12 cellular contexts compared by ENCODE assay signal in genomic region chr3:48966876-48967361, GRCh38. TPM values are rescaled to one million over a fixed set of nuclear protein-coding genes. Genes with fewer than 3 reads are reported as not detected.
DNase-seq lines count a peak whose midpoint lies in the region; ATAC-seq and TF ChIP-seq lines count a peak whose summit lies in the region.
"Had no signal": no experiment of that assay in that cellular context is flagged by ENCODE, and none has a peak within 500 bp of the region (broad histone marks: within the 10 kb centered on the region; RNA-seq: fewer than 3 reads in every experiment).

No MANE protein-coding gene starts in this region.

- no peaks in the 10 kb centered on the region for H3K27me3 Mint-ChIP-seq in CD8-positive, alpha-beta T cell (ENCODE audit: low read depth)
- H3K27me3 Mint-ChIP-seq in activated CD4-positive, alpha-beta memory T cell treated with anti-CD3 and anti-CD28 coated beads for 36 hours: no peaks in the 10 kb centered on the region
- peaks cover 3% of the 10 kb centered on the region for H3K27me3 Mint-ChIP-seq in nephron progenitor cell (ENCODE audit: low read depth, poor library complexity)
- H3K27me3 Mint-ChIP-seq in naive thymus-derived CD4-positive, alpha-beta T cell: no peaks in the 10 kb centered on the region
- H3K27me3 Mint-ChIP-seq: stimulated activated memory B cell treated with anti-CD40 and anti-IgM and Interleukin-4, amounts not matched to agents 10 μg/mL and 1 μg/mL and 100 μg/mL, for 72 hours had no signal

- H3K27ac ChIP-seq in CD8-positive, alpha-beta T cell (ENCODE audit: low read depth, low read length): no peak overlapping the region
- no peak overlapping the region for H3K27ac ChIP-seq in naive thymus-derived CD4-positive, alpha-beta T cell (ENCODE audit: low read depth, low read length)
- H3K27ac ChIP-seq: breast epithelium had no signal

- H3K4me3 Mint-ChIP-seq in CD8-positive, alpha-beta T cell: no peak overlapping the region
- H3K4me3 Mint-ChIP-seq in activated CD4-positive, alpha-beta memory T cell treated with anti-CD3 and anti-CD28 coated beads for 36 hours: no peak overlapping the region
- H3K4me3 Mint-ChIP-seq in nephron progenitor cell: no peak overlapping the region
- peak overlapping the region in 2 of 10 donors; percentile 3 to 62 for H3K4me3 Mint-ChIP-seq in naive thymus-derived CD4-positive, alpha-beta T cell
- H3K4me3 Mint-ChIP-seq: stimulated activated memory B cell treated with anti-CD40 and anti-IgM and Interleukin-4, amounts not matched to agents 10 μg/mL and 1 μg/mL and 100 μg/mL, for 72 hours had no signal

- peaks cover 42% of the 10 kb centered on the region for H3K36me3 ChIP-seq in CD8-positive, alpha-beta T cell (ENCODE audit: insufficient read depth, low read length)
- peaks cover 6 to 89% (median 29%) of the 10 kb centered on the region in 3 experiments for H3K36me3 ChIP-seq in naive thymus-derived CD4-positive, alpha-beta T cell (ENCODE audit: control insufficient read depth in 2 of 3, insufficient read depth in 3 of 3, low read length in 3 of 3)
- H3K36me3 ChIP-seq: breast epithelium had no signal

- POLR2A ChIA-PET in CD8-positive, alpha-beta T cell (lab: Charles Lee): interaction anchor here (1.1 kb wide), 1 partner anchor 21 kb away, joined by 5 read pairs; no protein-coding TSS in a partner anchor
- POLR2A ChIA-PET in activated CD4-positive, alpha-beta memory T cell treated with anti-CD3 and anti-CD28 coated beads for 36 hours (lab: Charles Lee): interaction anchor here (0.6 kb wide), 1 partner anchor 40 kb away, joined by 4 read pairs; the partner anchor contains the start of gene WDR6
- POLR2A ChIA-PET in naive thymus-derived CD4-positive, alpha-beta T cell (lab: Charles Lee): no interaction called here

- no peak overlapping the region for H3K4me3 ChIP-seq in CD8-positive, alpha-beta T cell (ENCODE audit: low read depth, low read length)
- H3K4me3 ChIP-seq in naive thymus-derived CD4-positive, alpha-beta T cell (ENCODE audit: low read length): no peak overlapping the region
- H3K4me3 ChIP-seq: breast epithelium had no signal

- peaks cover 83% of the 10 kb centered on the region for H3K36me3 Mint-ChIP-seq in CD8-positive, alpha-beta T cell
- H3K36me3 Mint-ChIP-seq in activated CD4-positive, alpha-beta memory T cell treated with anti-CD3 and anti-CD28 coated beads for 36 hours: peaks cover 58% of the 10 kb centered on the region
- H3K36me3 Mint-ChIP-seq in nephron progenitor cell (ENCODE audit: low read depth): peaks cover 80% of the 10 kb centered on the region
- H3K36me3 Mint-ChIP-seq in naive thymus-derived CD4-positive, alpha-beta T cell: peaks cover 0 to 43% (median 26%) of the 10 kb centered on the region in 5 donors

- no peaks in the 10 kb centered on the region for H3K9me3 Mint-ChIP-seq in CD8-positive, alpha-beta T cell
- H3K9me3 Mint-ChIP-seq in activated CD4-positive, alpha-beta memory T cell treated with anti-CD3 and anti-CD28 coated beads for 36 hours: no peaks in the 10 kb centered on the region
- H3K9me3 Mint-ChIP-seq in nephron progenitor cell: no peaks in the 10 kb centered on the region
- H3K9me3 Mint-ChIP-seq in naive thymus-derived CD4-positive, alpha-beta T cell: no peaks in the 10 kb centered on the region
- H3K9me3 Mint-ChIP-seq: stimulated activated memory B cell treated with anti-CD40 and anti-IgM and Interleukin-4, amounts not matched to agents 10 μg/mL and 1 μg/mL and 100 μg/mL, for 72 hours had no signal

- no peaks in the 10 kb centered on the region for H3K4me1 ChIP-seq in CD8-positive, alpha-beta T cell (ENCODE audit: insufficient read depth, low read length)
- no peaks in the 10 kb centered on the region for H3K4me1 ChIP-seq in naive thymus-derived CD4-positive, alpha-beta T cell (ENCODE audit: control insufficient read depth in 2 of 2, insufficient read depth in 2 of 2, low read length in 2 of 2)
- H3K4me1 ChIP-seq: breast epithelium had no signal

- ATAC-seq in CD8-positive, alpha-beta T cell: no peak
- ATAC-seq in naive thymus-derived CD4-positive, alpha-beta T cell: no peak
- ATAC-seq in left lobe of liver: no peak
- ATAC-seq: activated CD4-positive, CD25-positive, alpha-beta regulatory T cell treated with anti-CD3 and anti-CD28 coated beads, Interleukin-2, amount 50 U/mL, for 24 hours; stimulated activated memory B cell treated with anti-CD40 and anti-IgM and Interleukin-4, amounts not matched to agents 10 μg/mL and 1 μg/mL and 100 μg/mL, for 72 hours had no signal

- no peaks in the 10 kb centered on the region for H3K27me3 ChIP-seq in CD8-positive, alpha-beta T cell (ENCODE audit: insufficient read depth, low read length)
- H3K27me3 ChIP-seq in naive thymus-derived CD4-positive, alpha-beta T cell (ENCODE audit: control insufficient read depth in 2 of 2, insufficient read depth in 2 of 2, low read length in 2 of 2): no peaks in the 10 kb centered on the region
- H3K27me3 ChIP-seq: breast epithelium had no signal

- peaks cover 2% of the 10 kb centered on the region for H3K4me1 Mint-ChIP-seq in CD8-positive, alpha-beta T cell (ENCODE audit: low read depth)
- peaks cover 20% of the 10 kb centered on the region for H3K4me1 Mint-ChIP-seq in activated CD4-positive, alpha-beta memory T cell treated with anti-CD3 and anti-CD28 coated beads for 36 hours (ENCODE audit: low read depth)
- H3K4me1 Mint-ChIP-seq in nephron progenitor cell: no peaks in the 10 kb centered on the region
- peaks cover 0 to 9% (median 4%) of the 10 kb centered on the region in 7 donors for H3K4me1 Mint-ChIP-seq in naive thymus-derived CD4-positive, alpha-beta T cell
- H3K4me1 Mint-ChIP-seq: stimulated activated memory B cell treated with anti-CD40 and anti-IgM and Interleukin-4, amounts not matched to agents 10 μg/mL and 1 μg/mL and 100 μg/mL, for 72 hours had no signal

- peak overlapping the region; percentile 70 for H3K27ac Mint-ChIP-seq in CD8-positive, alpha-beta T cell
- H3K27ac Mint-ChIP-seq in activated CD4-positive, alpha-beta memory T cell treated with anti-CD3 and anti-CD28 coated beads for 36 hours: peak overlapping the region; percentile 82
- peak overlapping the region; percentile 89 for H3K27ac Mint-ChIP-seq in nephron progenitor cell
- H3K27ac Mint-ChIP-seq in naive thymus-derived CD4-positive, alpha-beta T cell: peak overlapping the region in 2 of 9 donors; percentile 20 to 33
- H3K27ac Mint-ChIP-seq: stimulated activated memory B cell treated with anti-CD40 and anti-IgM and Interleukin-4, amounts not matched to agents 10 μg/mL and 1 μg/mL and 100 μg/mL, for 72 hours had no signal

- no peak for TF ChIP-seq CTCF in CD8-positive, alpha-beta T cell (IDR thresholded peaks at IDR 0.05)
- no peak for TF ChIP-seq CTCF in nephron progenitor cell (IDR thresholded peaks at IDR 0.05)

- no peaks in the 10 kb centered on the region for H3K9me3 ChIP-seq in CD8-positive, alpha-beta T cell (ENCODE audit: low read length)
- H3K9me3 ChIP-seq in naive thymus-derived CD4-positive, alpha-beta T cell (ENCODE audit: control insufficient read depth in 2 of 3, low read length in 3 of 3): no peaks in the 10 kb centered on the region
- H3K9me3 ChIP-seq: breast epithelium had no signal

- intact Hi-C loops in CD8-positive, alpha-beta T cell (cut with DNase I, micrococcal nuclease): no loop called here
- intact Hi-C loops in activated CD4-positive, alpha-beta memory T cell treated with anti-CD3 and anti-CD28 coated beads for 36 hours (cut with micrococcal nuclease): loop anchor here (5.0 kb wide), 1 partner anchor 40 kb away; no protein-coding TSS in a partner anchor
- intact Hi-C loops in naive thymus-derived CD4-positive, alpha-beta T cell (cut with micrococcal nuclease): loop anchor here in 1 of 2 donors (5.0 kb wide), 1 partner anchor 35 kb away; no protein-coding TSS in a partner anchor

- CTCF ChIA-PET in CD8-positive, alpha-beta T cell (lab: Charles Lee): interaction anchor here (1.2 to 1.5 kb wide), 2 partner anchors 8 to 21 kb away, joined by 3 to 4 read pairs; no protein-coding TSS in a partner anchor
- CTCF ChIA-PET in activated CD4-positive, alpha-beta memory T cell treated with anti-CD3 and anti-CD28 coated beads for 36 hours (lab: Charles Lee): interaction anchor here (1.2 to 1.7 kb wide), 2 partner anchors 15 to 21 kb away, joined by 3 to 6 read pairs; no protein-coding TSS in a partner anchor
- CTCF ChIA-PET in naive thymus-derived CD4-positive, alpha-beta T cell (lab: Charles Lee): no interaction called here

- no peak for DNase-seq in CD8-positive, alpha-beta T cell
- peak; percentile 83 for DNase-seq in activated CD4-positive, alpha-beta memory T cell treated with anti-CD3 and anti-CD28 coated beads for 36 hours
- DNase-seq in nephron progenitor cell: no peak
- DNase-seq in naive thymus-derived CD4-positive, alpha-beta T cell: no peak
- no peak for DNase-seq in left lobe of liver (ENCODE audit: low spot score)
- no peak for DNase-seq in GM03348 (ENCODE audit: low spot score)
- DNase-seq: KG1, retina, SHP77 had no signal

RNA-seq across cellular contexts. Expression of gene P4HTM, which starts 23.1 kb away (rescaled TPM):
- total RNA-seq in CD8-positive, alpha-beta T cell: 10 to 100 TPM; 41.5 to 41.8 TPM
- total RNA-seq in activated CD4-positive, alpha-beta memory T cell treated with anti-CD3 and anti-CD28 coated beads for 36 hours: 10 to 100 TPM; 32.7 to 32.8 TPM
- 10 to 100 TPM; 37.9 to 74.7 (median 53.1) TPM for total RNA-seq in naive thymus-derived CD4-positive, alpha-beta T cell
- 10 to 100 TPM; 19.7 to 28.0 TPM for polyA plus RNA-seq in naive thymus-derived CD4-positive, alpha-beta T cell
- total RNA-seq in left lobe of liver: 13.7 TPM

RNA-seq across cellular contexts. Expression of gene WDR6, which starts 40.3 kb away (rescaled TPM):
- total RNA-seq in CD8-positive, alpha-beta T cell: 100 to 1,000 TPM; 112 to 130 TPM
- total RNA-seq in activated CD4-positive, alpha-beta memory T cell treated with anti-CD3 and anti-CD28 coated beads for 36 hours: 100 to 1,000 TPM; 139 to 144 TPM
- total RNA-seq in naive thymus-derived CD4-positive, alpha-beta T cell: 100 to 1,000 TPM; 170 to 335 (median 204) TPM
- polyA plus RNA-seq in naive thymus-derived CD4-positive, alpha-beta T cell: 100 to 1,000 TPM; 147 to 152 TPM
- total RNA-seq in left lobe of liver: 79.5 TPM

RNA-seq across cellular contexts. Expression of gene ARIH2, which starts 48.3 kb away (rescaled TPM):
- total RNA-seq in CD8-positive, alpha-beta T cell: 100 to 1,000 TPM; 225 to 242 TPM
- total RNA-seq in activated CD4-positive, alpha-beta memory T cell treated with anti-CD3 and anti-CD28 coated beads for 36 hours: 100 to 1,000 TPM; 109 to 130 TPM
- total RNA-seq in naive thymus-derived CD4-positive, alpha-beta T cell: 100 to 1,000 TPM; 103 to 189 (median 150) TPM
- 100 to 1,000 TPM; 111 to 114 TPM for polyA plus RNA-seq in naive thymus-derived CD4-positive, alpha-beta T cell
- 41.0 TPM for total RNA-seq in left lobe of liver

RNA-seq across cellular contexts. Expression of gene DALRD3, which starts 51.5 kb away (rescaled TPM):
- 10 to 100 TPM; 12.0 to 13.2 TPM for total RNA-seq in CD8-positive, alpha-beta T cell
- total RNA-seq in activated CD4-positive, alpha-beta memory T cell treated with anti-CD3 and anti-CD28 coated beads for 36 hours: 10 to 100 TPM; 26.2 to 26.5 TPM
- total RNA-seq in naive thymus-derived CD4-positive, alpha-beta T cell: 10 to 100 TPM; 18.9 to 28.6 (median 24.1) TPM
- 10 to 100 TPM; 24.2 to 24.6 TPM for polyA plus RNA-seq in naive thymus-derived CD4-positive, alpha-beta T cell
- 8.6 TPM for total RNA-seq in left lobe of liver

RNA-seq across cellular contexts. Expression of gene NDUFAF3, which starts 55.0 kb away (rescaled TPM):
- total RNA-seq in CD8-positive, alpha-beta T cell: 10 to 100 TPM; 44.4 to 48.5 TPM
- total RNA-seq in activated CD4-positive, alpha-beta memory T cell treated with anti-CD3 and anti-CD28 coated beads for 36 hours: 100 to 1,000 TPM; 101 to 106 TPM
- 100 to 1,000 TPM in 1 of 5 experiments, 10 to 100 TPM in 4; 63.8 to 110 (median 89.3) TPM for total RNA-seq in naive thymus-derived CD4-positive, alpha-beta T cell
- polyA plus RNA-seq in naive thymus-derived CD4-positive, alpha-beta T cell: 100 to 1,000 TPM; 191 to 205 TPM
- total RNA-seq in left lobe of liver: 44.2 TPM
